Comparison of ENCODE assay signal across 8 cellular contexts in genomic region chr22:29727248-29727551, GRCh38. TPM values are rescaled to one million over a fixed set of nuclear protein-coding genes. Genes with fewer than 3 reads are reported as not detected.
DNase-seq lines count a peak whose midpoint lies in the region; ATAC-seq and TF ChIP-seq lines count a peak whose summit lies in the region.

No MANE protein-coding gene starts in this region.

- H2BK5ac ChIP-seq in mesendoderm (ENCODE audit: low read length): no peak overlapping the region

- no peak overlapping the region for H3K4me2 ChIP-seq in mesendoderm (ENCODE audit: low read length)

- H4K5ac ChIP-seq in mesendoderm (ENCODE audit: low read length): no peak overlapping the region

- H4K8ac ChIP-seq in mesendoderm (ENCODE audit: low read depth, low read length): no peak overlapping the region

- H2AK5ac ChIP-seq in mesendoderm (ENCODE audit: low read length): no peak overlapping the region

- no peak overlapping the region for H2BK15ac ChIP-seq in mesendoderm (replicated peaks; ENCODE audit: low read depth)

- peak; percentile 50 for DNase-seq in EL
- peak; percentile 17 for DNase-seq in M059J (ENCODE audit: low read depth)
- DNase-seq in brain microvascular endothelial cell: no peak
- peak; percentile 84 for DNase-seq in mesendoderm
- no peak for DNase-seq in SHP77 treated with DMSO at 0.1 percent for 48 hours (lab: John Stamatoyannopoulos, UW)

- H3K4me3 ChIP-seq in brain microvascular endothelial cell (ENCODE audit: low read depth, low read length) (no peak overlapping the region), mesendoderm (ENCODE audit: low read length) (no peak overlapping the region)

- in situ Hi-C loops in brain microvascular endothelial cell (cut with HindIII; ENCODE audit: low pct_ligation_motif_present, low sequenced_read_pairs): no loop called here

- H3K4ac ChIP-seq in mesendoderm (ENCODE audit: low read depth, low read length): no peak overlapping the region

- H3K9ac ChIP-seq in mesendoderm (ENCODE audit: low read length): no peak overlapping the region

- no peak overlapping the region for H2BK120ac ChIP-seq in mesendoderm (ENCODE audit: low read depth, low read length)

- H3K79me1 ChIP-seq in mesendoderm (ENCODE audit: low read length): no peaks in the 10 kb centered on the region

- H3K27ac ChIP-seq in brain microvascular endothelial cell (no peak overlapping the region), mesendoderm (ENCODE audit: low read depth, low read length) (no peak overlapping the region)

- H3K36me3 ChIP-seq in brain microvascular endothelial cell (replicated peaks) (no peaks in the 10 kb centered on the region), mesendoderm (ENCODE audit: control insufficient read depth, insufficient read depth, low read length) (no peaks in the 10 kb centered on the region)

- H3K4me1 ChIP-seq in mesendoderm (ENCODE audit: control insufficient read depth, low read depth, low read length): no peaks in the 10 kb centered on the region

- H3K18ac ChIP-seq in mesendoderm (ENCODE audit: low read length): no peak overlapping the region

- TF ChIP-seq CTCF in brain microvascular endothelial cell (IDR thresholded peaks at IDR 0.05; ENCODE audit: low read depth, low read length, missing control alignments): peak; percentile 65

- H3K56ac ChIP-seq in mesendoderm (ENCODE audit: low read length): no peak overlapping the region

- H3K27me3 ChIP-seq in brain microvascular endothelial cell (replicated peaks): no peaks in the 10 kb centered on the region
- H3K27me3 ChIP-seq in mesendoderm (ENCODE audit: insufficient read depth, low read length, poor library complexity): no peaks in the 10 kb centered on the region

- no peak for ATAC-seq in HG03442 (IDR thresholded peaks at IDR 0.05; ENCODE audit: unreplicated experiment)
- no peak for ATAC-seq in GM19452 (IDR thresholded peaks at IDR 0.05; ENCODE audit: unreplicated experiment)
- ATAC-seq in HG02970 (IDR thresholded peaks at IDR 0.05; ENCODE audit: low FRiP score, unreplicated experiment): no peak

- no peaks in the 10 kb centered on the region for H3K79me2 ChIP-seq in mesendoderm (ENCODE audit: control insufficient read depth, insufficient read depth, low read length)

- WGBS in mesendoderm (ENCODE audit: extremely low coverage, insufficient coverage, low lambda C conversion rate): no CpG with 5 or more reads among the region's 12 CpGs

- no peak overlapping the region for H3K23ac ChIP-seq in mesendoderm (ENCODE audit: low read length)

RNA-seq across cellular contexts. Expression of gene CABP7, which starts 7.4 kb away (rescaled TPM):
- 0.52 and 1.7 TPM in 2 replicates for total RNA-seq in M059J (2014; rRNA removed; shearing (Covaris generic))
- polyA plus RNA-seq in mesendoderm (2013, experiment 1 of 2): 0.03 TPM
- polyA plus RNA-seq in mesendoderm (2013, experiment 2 of 2): 0.01 TPM

RNA-seq across cellular contexts. Expression of gene ZMAT5, which starts 39.6 kb away (rescaled TPM):
- 19.4 and 27.5 TPM in 2 replicates for total RNA-seq in M059J (2014; rRNA removed; shearing (Covaris generic))
- polyA plus RNA-seq in mesendoderm (2013, experiment 1 of 2): 10.6 TPM
- polyA plus RNA-seq in mesendoderm (2013, experiment 2 of 2): 11.3 TPM

RNA-seq across cellular contexts. Expression of gene UQCR10, which starts 40.0 kb away (rescaled TPM):
- total RNA-seq in M059J (2014; rRNA removed; shearing (Covaris generic)): 126 and 140 TPM in 2 replicates
- polyA plus RNA-seq in mesendoderm (2013, experiment 1 of 2): 135 TPM
- 136 TPM for polyA plus RNA-seq in mesendoderm (2013, experiment 2 of 2)

Comparison
In these comparisons a context has a peak if more than half of its experiments do, and no peak if none do; other contexts are left out.
1. DNase-seq: peak in EL (single experiment), M059J (single experiment) and mesendoderm (single experiment); none in brain microvascular endothelial cell (single experiment) and SHP77 treated with DMSO at 0.1 percent for 48 hours (single experiment).